ENCODE assay signal across 10 cellular contexts in the genomic region with DNA sequence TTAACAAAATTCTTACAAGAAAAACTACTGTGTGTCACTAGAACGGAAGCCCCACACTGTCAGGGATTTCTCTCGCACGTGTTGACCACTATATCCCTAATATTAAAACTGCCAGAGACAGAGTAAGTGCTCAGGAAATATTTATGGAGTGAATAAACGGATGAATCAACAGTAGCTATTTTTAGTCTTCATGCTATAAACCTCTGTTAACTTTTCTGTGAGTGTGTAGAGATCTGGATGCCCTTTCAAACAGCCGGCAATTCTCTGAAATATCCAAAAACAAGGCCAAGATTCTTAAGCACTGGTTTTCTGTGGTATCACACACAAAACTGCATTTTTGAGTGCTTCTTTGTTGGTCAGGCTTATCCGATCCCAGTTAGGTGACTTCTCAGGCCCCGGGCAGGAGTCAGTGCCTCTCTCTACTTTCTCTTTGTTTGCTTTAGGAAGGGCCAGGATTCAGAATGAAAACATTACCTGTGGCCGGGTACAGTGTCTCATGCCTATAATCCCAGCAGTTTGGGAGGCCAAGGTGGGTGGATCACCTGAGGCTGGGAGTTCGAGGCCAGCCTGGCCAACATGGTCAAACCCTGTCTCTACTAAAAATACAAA. TPM values are rescaled to one million over a fixed set of nuclear protein-coding genes. Genes with fewer than 3 reads are reported as not detected.
DNase-seq lines count a peak whose midpoint lies in the region; ATAC-seq and TF ChIP-seq lines count a peak whose summit lies in the region.
"Had no signal": no experiment of that assay in that cellular context is flagged by ENCODE, and none has a peak within 500 bp of the region (broad histone marks: within the 10 kb centered on the region; RNA-seq: fewer than 3 reads in every experiment).

No MANE protein-coding gene starts in this region.

- no peak overlapping the region for H2BK15ac ChIP-seq in H9 (ENCODE audit: low read depth, low read length)

- H2AFZ ChIP-seq in H9 (ENCODE audit: low read length): no peak overlapping the region
- no peak overlapping the region for H2AFZ ChIP-seq in hepatocyte

- H3K9ac ChIP-seq in H9 (ENCODE audit: extremely low read depth, insufficient read length, low read length) (no peak overlapping the region), subcutaneous abdominal adipose tissue (ENCODE audit: low read length in 5 of 5) (peak overlapping the region in 3 of 5 donors; percentile 23 to 35 (median 34))

- H3K9me3 Mint-ChIP-seq in H9: no peaks in the 10 kb centered on the region

- no peak overlapping the region for H2BK120ac ChIP-seq in H9 (ENCODE audit: low read depth, low read length, poor library complexity, severe bottlenecking)

- H3K18ac ChIP-seq in H9 (ENCODE audit: insufficient read length, low read depth, low read length): no peak overlapping the region

- H3K36me3 ChIP-seq in ascending aorta (no peaks in the 10 kb centered on the region), hepatocyte (replicated peaks; ENCODE audit: insufficient read depth, low read depth) (no peaks in the 10 kb centered on the region), subcutaneous abdominal adipose tissue (ENCODE audit: control insufficient read depth in 5 of 5, insufficient read depth in 5 of 5, low read length in 5 of 5) (no peaks in the 10 kb centered on the region)

- intact Hi-C loops in ascending aorta (cut with DNase I): loop anchor here (5.0 to 10.0 kb wide), 5 partner anchors 120 to 440 kb away; a partner anchor contains a TSS

- H3K79me2 ChIP-seq in H9 (ENCODE audit: insufficient read depth, low read length) (no peaks in the 10 kb centered on the region), hepatocyte (peaks cover 88% of the 10 kb centered on the region)

- peak overlapping the region; percentile 7 to 36 for H3K4me3 ChIP-seq in ascending aorta
- H3K4me3 ChIP-seq in hepatocyte: no peak overlapping the region
- no peak overlapping the region for H3K4me3 ChIP-seq in subcutaneous abdominal adipose tissue (ENCODE audit: low read depth in 1 of 5, low read length in 5 of 5)
- H3K4me3 ChIP-seq: GM12878 had no signal

- no peak overlapping the region for H4K8ac ChIP-seq in H9 (replicated peaks; ENCODE audit: insufficient read length, low read depth, low read length)

- H4K20me1 ChIP-seq in H9 (ENCODE audit: control insufficient read depth, insufficient read depth, insufficient read length) (no peaks in the 10 kb centered on the region), hepatocyte (ENCODE audit: insufficient read depth, poor library complexity, severe bottlenecking) (no peaks in the 10 kb centered on the region)

- H2BK5ac ChIP-seq in H9 (ENCODE audit: insufficient read length, low read length): no peak overlapping the region

- H3K27me3 Mint-ChIP-seq in H9 (ENCODE audit: low read depth): no peaks in the 10 kb centered on the region

- no peak overlapping the region for H2AK5ac ChIP-seq in H9 (ENCODE audit: insufficient read length, low read length)

- no peaks in the 10 kb centered on the region for H3K27me3 ChIP-seq in H9 (ENCODE audit: insufficient read depth, low read length)
- no peaks in the 10 kb centered on the region for H3K27me3 ChIP-seq in ascending aorta
- H3K27me3 ChIP-seq in hepatocyte: no peaks in the 10 kb centered on the region
- H3K27me3 ChIP-seq in subcutaneous abdominal adipose tissue (ENCODE audit: control insufficient read depth in 5 of 5, insufficient read depth in 4 of 5, low read length in 5 of 5): no peaks in the 10 kb centered on the region

- no peak overlapping the region for H4K5ac ChIP-seq in H9 (ENCODE audit: insufficient read length, low read depth, low read length)

- H2BK20ac ChIP-seq in H9 (ENCODE audit: low read depth, low read length, poor library complexity, severe bottlenecking): no peak overlapping the region

- H3K23me2 ChIP-seq in H9 (ENCODE audit: insufficient read length, low read depth, low read length, poor library complexity, severe bottlenecking): no peaks in the 10 kb centered on the region

- no peak overlapping the region for H3K56ac ChIP-seq in H9 (ENCODE audit: insufficient read length, low read depth, low read length)

- H3K79me1 ChIP-seq in H9 (ENCODE audit: insufficient read depth, low read depth, low read length, poor library complexity, severe bottlenecking): no peaks in the 10 kb centered on the region

- no peak overlapping the region for H3K4ac ChIP-seq in H9 (ENCODE audit: low read depth, low read length)

- peak overlapping the region; percentile 24 to 85 (median 36); a peak in 5 of 7 replicates for H3K27ac Mint-ChIP-seq in H9

- no peak overlapping the region for H3K27ac ChIP-seq in H9 (ENCODE audit: insufficient read length, low read depth, low read length)
- peak overlapping the region; percentile 82 to 90 for H3K27ac ChIP-seq in ascending aorta
- H3K27ac ChIP-seq in hepatocyte: peak overlapping the region; percentile 73
- peak overlapping the region; percentile 96 for H3K27ac ChIP-seq in subcutaneous abdominal adipose tissue (ENCODE audit: low read depth, low read length)

- H3K4me1 ChIP-seq in H9 (ENCODE audit: insufficient read depth, low read length) (no peaks in the 10 kb centered on the region), ascending aorta (peaks cover 4 to 32% of the 10 kb centered on the region in 2 donors), hepatocyte (ENCODE audit: insufficient read depth) (peaks cover 15% of the 10 kb centered on the region), subcutaneous abdominal adipose tissue (ENCODE audit: control insufficient read depth in 5 of 5, insufficient read depth in 5 of 5, low read length in 5 of 5) (peaks cover 9 to 38% (median 36%) of the 10 kb centered on the region in 5 donors)

- no peak overlapping the region for H3K23ac ChIP-seq in H9 (ENCODE audit: insufficient read length, low read depth, low read length)

- no peak overlapping the region for H3T11ph ChIP-seq in H9 (ENCODE audit: low read length)

- H3K4me1 Mint-ChIP-seq in H9: peaks cover 12 to 15% of the 10 kb centered on the region in 2 experiments

- H2BK12ac ChIP-seq in H9 (ENCODE audit: insufficient read length, low read depth, low read length): no peak overlapping the region

- H4K91ac ChIP-seq in H9 (ENCODE audit: insufficient read length, low read depth, low read length): no peak overlapping the region

- no peak for TF ChIP-seq CTCF in H9 (conservative IDR thresholded peaks at IDR 0.05)
- TF ChIP-seq CTCF in ascending aorta (IDR thresholded peaks at IDR 0.05): no peak
- TF ChIP-seq CTCF in hepatocyte (IDR thresholded peaks at IDR 0.05; ENCODE audit: poor library complexity): no peak
- TF ChIP-seq CTCF in GM20000 (IDR thresholded peaks at IDR 0.05; ENCODE audit: extremely low read depth, missing control alignments): no peak

- no peak overlapping the region for H3K4me2 ChIP-seq in H9 (ENCODE audit: insufficient read depth, insufficient read length, low read length)
- peak overlapping the region; percentile 45 for H3K4me2 ChIP-seq in hepatocyte

- H3K36me3 Mint-ChIP-seq in H9 (ENCODE audit: insufficient read depth in 1 of 3, low read depth in 3 of 3): peaks cover 0 to 2% (median 0%) of the 10 kb centered on the region in 3 experiments; a peak in 2 of 7 replicates

- WGBS in H9 (ENCODE audit: extremely low coverage, insufficient read length, low lambda C conversion rate): no CpG with 5 or more reads among the region's 9 CpGs
- 25% methylated on average over 9 of the region's 9 CpGs for WGBS in hepatocyte (ENCODE audit: low lambda C conversion rate, missing lambda C conversion rate)

- H3K4me3 Mint-ChIP-seq in H9: no peak overlapping the region

- no peak for DNase-seq in H9
- DNase-seq in ascending aorta (ENCODE audit: low spot score in 2 of 2): peak in 1 of 2 donors; percentile 68
- DNase-seq in hepatocyte (ENCODE audit: low spot score): peak; percentile 29
- no peak for DNase-seq in NCI-H748 treated with DMSO at 0.1 percent for 48 hours (lab: John Stamatoyannopoulos, UW)
- DNase-seq in GM20000 (ENCODE audit: low spot score): no peak
- DNase-seq: NCI-H2227 treated with DMSO at 0.1 percent for 48 hours had no signal

- ATAC-seq in GM21717 (IDR thresholded peaks at IDR 0.05; ENCODE audit: unreplicated experiment) (no peak), GM21528 (IDR thresholded peaks at IDR 0.05; ENCODE audit: low FRiP score, unreplicated experiment) (no peak)
- ATAC-seq: GM12878 had no signal

- no peaks in the 10 kb centered on the region for H3K9me3 ChIP-seq in H9 (ENCODE audit: control insufficient read depth, low read depth, low read length)
- H3K9me3 ChIP-seq in ascending aorta: no peaks in the 10 kb centered on the region
- H3K9me3 ChIP-seq in hepatocyte (ENCODE audit: low read depth): no peaks in the 10 kb centered on the region
- H3K9me3 ChIP-seq in subcutaneous abdominal adipose tissue (ENCODE audit: control insufficient read depth in 5 of 5, low read length in 5 of 5): no peaks in the 10 kb centered on the region

- H3K14ac ChIP-seq in H9 (ENCODE audit: insufficient read depth, low read length): no peak overlapping the region

- no peaks in the 10 kb centered on the region for H3K9me2 ChIP-seq in hepatocyte (replicated peaks; ENCODE audit: insufficient read depth)

RNA-seq across cellular contexts. Expression of a gene that starts 15.7 kb away (rescaled TPM):
- total RNA-seq in H9 (2021) (11.5 and 12.1 TPM in 2 replicates), ascending aorta (14.5 TPM), hepatocyte (26.5 and 28.1 TPM in 2 replicates)
- polyA plus RNA-seq in hepatocyte: 9.3 and 12.1 TPM in 2 replicates

RNA-seq across cellular contexts. Expression of a gene that starts 49.9 kb away (rescaled TPM):
- 276 and 279 TPM in 2 replicates for total RNA-seq in H9 (2021)
- not detected for total RNA-seq in ascending aorta
- 12.7 and 14.9 TPM in 2 replicates for total RNA-seq in hepatocyte
- 6.3 and 8.5 TPM in 2 replicates for polyA plus RNA-seq in hepatocyte

Comparison
In these comparisons a context has a peak if more than half of its experiments do, and no peak if none do; other contexts are left out.
1. H3K4me3 ChIP-seq: peak in ascending aorta (2 of 2); none in hepatocyte (single experiment) and subcutaneous abdominal adipose tissue (0 of 5).
2. RNA of a gene that starts 49.9 kb away (total RNA-seq): 276 to 279 TPM in H9; 12.7 to 14.9 TPM in hepatocyte and not detected in ascending aorta (single experiment); every median in the first group is over 10 times any median in the second.